Comparison of ENCODE assay signal across 21 cellular contexts in genomic region chr9:96178153-96178552, GRCh38.
"Had no signal": no experiment of that assay in that cellular context is flagged by ENCODE, and none has a peak within 500 bp of the region (broad histone marks: within the 10 kb centered on the region; RNA-seq: fewer than 3 reads in every experiment).

No MANE protein-coding gene starts in this region.

- ATAC-seq: Panc1, PC-3 had no signal

- DNase-seq: IMR-90; Kasumi-1; KG1; MM.1S; NCI-H1092 treated with DMSO at 0.1 percent for 48 hours; NCI-H1436; NCI-H187; NCI-H2029; NCI-H2081 treated with DMSO at 0.1 percent for 48 hours; NCI-H2171; NCI-H226; NCI-H446; NCI-H510A; NCI-H524 treated with DMSO at 0.1 percent for 48 hours; NCI-H69; NCI-H774; NK-92 treated with Interleukin-12 subunit alpha and Interleukin-12 subunit beta, amount 100 ng/mL, for 24 hours; PC-3; SHP77 had no signal

- H3K27ac ChIP-seq: RWPE1 had no signal
